Comparison of ENCODE assay signal across 36 cellular contexts in genomic region chr19:19847781-19848180, GRCh38. TPM values are rescaled to one million over a fixed set of nuclear protein-coding genes. Genes with fewer than 3 reads are reported as not detected.
"Had no signal": no experiment of that assay in that cellular context is flagged by ENCODE, and none has a peak within 500 bp of the region (broad histone marks: within the 10 kb centered on the region; RNA-seq: fewer than 3 reads in every experiment).

No MANE protein-coding gene starts in this region.

- H3K4me3 ChIP-seq: MG63 had no signal

- H3K27me3 ChIP-seq: MG63 had no signal

- H3K36me3 ChIP-seq: MG63 had no signal

- DNase-seq: Karpas-422, Kasumi-1, MG63, MM.1S, MV-4-11, NCI-H1048, NCI-H1092, NCI-H1092 treated with DMSO at 0.1 percent for 48 hours, NCI-H1105, NCI-H1105 treated with DMSO at 0.1 percent for 48 hours, NCI-H1417, NCI-H1417 treated with DMSO at 0.1 percent for 48 hours, NCI-H1436, NCI-H1436 treated with DMSO at 0.1 percent for 48 hours, NCI-H146, NCI-H1694, NCI-H1694 treated with DMSO at 0.1 percent for 48 hours, NCI-H187, NCI-H187 treated with DMSO at 0.1 percent for 48 hours, NCI-H1930, NCI-H2029, NCI-H2029 treated with DMSO at 0.1 percent for 48 hours, NCI-H2081, NCI-H2081 treated with DMSO at 0.1 percent for 48 hours, NCI-H2107, NCI-H2171, NCI-H2171 treated with DMSO at 0.1 percent for 48 hours, NCI-H2227 treated with DMSO at 0.1 percent for 48 hours, NCI-H226, NCI-H345, NCI-H446, NCI-H446 treated with DMSO at 0.1 percent for 48 hours, NCI-H510A, NCI-H510A treated with DMSO at 0.1 percent for 48 hours, NCI-H524 had no signal

RNA-seq across cellular contexts. Expression of gene ZNF93, which starts 53.0 kb away (rescaled TPM):
- total RNA-seq: NCI-H460 had no signal
